Comparison of ENCODE assay signal across 11 cellular contexts in genomic region chrX:13074297-13075262, GRCh38. TPM values are rescaled to one million over a fixed set of nuclear protein-coding genes. Genes with fewer than 3 reads are reported as not detected.
DNase-seq lines count a peak whose midpoint lies in the region; ATAC-seq and TF ChIP-seq lines count a peak whose summit lies in the region.
"Had no signal": no experiment of that assay in that cellular context is flagged by ENCODE, and none has a peak within 500 bp of the region (broad histone marks: within the 10 kb centered on the region; RNA-seq: fewer than 3 reads in every experiment).

No MANE protein-coding gene starts in this region.

- DNase-seq in COR-L47 (lab: John Stamatoyannopoulos, UW) (no peak), NCI-H2081 treated with DMSO at 0.1 percent for 48 hours (lab: John Stamatoyannopoulos, UW) (no peak), MG63 (no peak), gastrocnemius medialis (no peak)
- DNase-seq: cerebellar nuclear complex, NCI-H2029 treated with DMSO at 0.1 percent for 48 hours had no signal

- TF ChIP-seq CTCF in gastrocnemius medialis (IDR thresholded peaks at IDR 0.05 in 4 of 5, conservative IDR thresholded peaks at IDR 0.05 in 1 of 5), result no peak

- intact Hi-C loops in gastrocnemius medialis (cut with DNase I; ENCODE audit: low total_unique reads), result no loop called here

- H3K27ac ChIP-seq in gastrocnemius medialis, result no peak overlapping the region

- H3K27me3 ChIP-seq in MG63 (no peaks in the 10 kb centered on the region), gastrocnemius medialis (peaks cover 0 to 5% (median 0%) of the 10 kb centered on the region in 3 donors)

- no peaks in the 10 kb centered on the region for H3K9me3 ChIP-seq in MG63
- H3K9me3 ChIP-seq in gastrocnemius medialis, result no peaks in the 10 kb centered on the region

- no peak for TF ChIP-seq POLR2A in gastrocnemius medialis (IDR thresholded peaks at IDR 0.05)

- no peaks in the 10 kb centered on the region for H3K4me1 ChIP-seq in gastrocnemius medialis

- in situ Hi-C loops in gastrocnemius medialis (cut with MboI; ENCODE audit: low sequenced_read_pairs in 4 of 4), result loop anchor here in 1 of 4 donors (25.0 kb wide), 1 partner anchor 413 kb away; no protein-coding TSS in a partner anchor

- ATAC-seq in GM18511 (IDR thresholded peaks at IDR 0.05; ENCODE audit: unreplicated experiment) (peak; percentile 88), GM21515 (IDR thresholded peaks at IDR 0.05; ENCODE audit: unreplicated experiment) (peak; percentile 94), HG03378 (IDR thresholded peaks at IDR 0.05; ENCODE audit: unreplicated experiment) (peak; percentile 84), esophagus mucosa (peak; percentile 35), gastrocnemius medialis (no peak)

- no peaks in the 10 kb centered on the region for H3K36me3 ChIP-seq in MG63
- H3K36me3 ChIP-seq in gastrocnemius medialis, result no peaks in the 10 kb centered on the region

- H3K4me3 ChIP-seq in MG63 (no peak overlapping the region), gastrocnemius medialis (no peak overlapping the region)

RNA-seq across cellular contexts. Expression of gene FAM9C, which starts 30.2 kb away (rescaled TPM):
- not detected for total RNA-seq in esophagus mucosa
- not detected in 2 replicates for total RNA-seq in MG63 (2014; rRNA removed; shearing (Covaris generic); ENCODE audit: low replicate concordance)
- not detected for total RNA-seq in gastrocnemius medialis
- total RNA-seq: renal cortical epithelial cell had no signal

Comparison
In these comparisons a context has a peak if more than half of its experiments do, and no peak if none do; other contexts are left out.
1. ATAC-seq: peak in GM18511 (single experiment), GM21515 (single experiment), HG03378 (single experiment) and esophagus mucosa (single experiment); none in gastrocnemius medialis (0 of 2).